28 cellular contexts compared by ENCODE assay signal in genomic region chr6:45637611-45638257, GRCh38.
DNase-seq lines count a peak whose midpoint lies in the region; ATAC-seq, FAIRE-seq and TF ChIP-seq lines count a peak whose summit lies in the region.
"Had no signal": no experiment of that assay in that cellular context is flagged by ENCODE, and none has a peak within 500 bp of the region (broad histone marks: within the 10 kb centered on the region; RNA-seq: fewer than 3 reads in every experiment).

No MANE protein-coding gene starts in this region.

- H3K27me3 Mint-ChIP-seq in astrocyte (ENCODE audit: low read depth, unreplicated experiment), result peaks cover 2% of the 10 kb centered on the region
- H3K27me3 Mint-ChIP-seq: activated CD8-positive, alpha-beta memory T cell treated with anti-CD3 and anti-CD28 coated beads, Interleukin-2, amount 10 ng/mL, durations not matched to agents 7 days and 5 days; central memory CD8-positive, alpha-beta T cell; stimulated activated memory B cell treated with anti-CD40 and anti-IgM and Interleukin-4, amounts not matched to agents 10 μg/mL and 1 μg/mL and 100 μg/mL, for 72 hours had no signal

- H4K20me1 ChIP-seq in astrocyte (ENCODE audit: insufficient read depth, low read length), result no peaks in the 10 kb centered on the region

- peaks cover 4% of the 10 kb centered on the region for H3K36me3 Mint-ChIP-seq in astrocyte (ENCODE audit: low read depth, unreplicated experiment)
- H3K36me3 Mint-ChIP-seq: stimulated activated memory B cell treated with anti-CD40 and anti-IgM and Interleukin-4, amounts not matched to agents 10 μg/mL and 1 μg/mL and 100 μg/mL, for 72 hours had no signal

- DNase-seq in LNCaP clone FGC (ENCODE audit: low read depth) (peak; percentile 4), astrocyte (ENCODE audit: low read depth) (peak; percentile 35), mesenchymal stem cell (no peak), thyroid gland (peak; percentile 69 to 72), G401 (ENCODE audit: low spot score) (no peak), NCI-H1694 (lab: John Stamatoyannopoulos, UW) (no peak)
- DNase-seq: activated CD4-positive, alpha-beta T cell treated with anti-CD3 and anti-CD28 coated beads for 48 hours; activated CD8-positive, alpha-beta memory T cell treated with anti-CD3 and anti-CD28 coated beads, Interleukin-2, amount 10 ng/mL, durations not matched to agents 7 days and 5 days; activated naive CD4-positive, alpha-beta T cell treated with Interleukin-2 at 50 U/mL for 16 hours; activated T-cell treated with anti-CD3 and anti-CD28 coated beads, Interleukin-2, amount 50 U/mL, for 72 hours; dorsolateral prefrontal cortex; head of caudate nucleus; mesendoderm; naive thymus-derived CD4-positive, alpha-beta T cell; NCI-H1930; NCI-H2227 treated with DMSO at 0.1 percent for 48 hours; NCI-H748 treated with DMSO at 0.1 percent for 48 hours; nucleus accumbens; retina; stimulated activated CD4-positive, alpha-beta T cell treated with anti-CD3 and anti-CD28 coated beads, Interleukin-4, amount 100 ng/mL, for 1 hour had no signal

- H3K14ac ChIP-seq in mesenchymal stem cell (ENCODE audit: low read length in 2 of 2), result peak overlapping the region in 1 of 2 experiments; percentile 70

- 54% methylated on average over 6 of the region's 7 CpGs for WGBS in mesenchymal stem cell
- WGBS in thyroid gland, 2 donors, result 34 to 64% methylated on average over 7 of the region's 7 CpGs

- peaks cover 16% of the 10 kb centered on the region for H3K4me1 Mint-ChIP-seq in astrocyte (ENCODE audit: low read depth, unreplicated experiment)
- H3K4me1 Mint-ChIP-seq: stimulated activated memory B cell treated with anti-CD40 and anti-IgM and Interleukin-4, amounts not matched to agents 10 μg/mL and 1 μg/mL and 100 μg/mL, for 72 hours had no signal

- H3K18ac ChIP-seq in mesenchymal stem cell (ENCODE audit: low read depth in 1 of 2, low read length in 2 of 2), result no peak overlapping the region

- no peaks in the 10 kb centered on the region for H3K27me3 ChIP-seq in astrocyte (ENCODE audit: insufficient read depth, low read length)
- H3K27me3 ChIP-seq in mesenchymal stem cell (ENCODE audit: control insufficient read depth in 1 of 2, insufficient read depth in 1 of 2, low read length in 2 of 2), result peaks cover 0 to 4% of the 10 kb centered on the region in 2 experiments
- no peaks in the 10 kb centered on the region for H3K27me3 ChIP-seq in thyroid gland

- in situ Hi-C loops in G401 (cut with HindIII; ENCODE audit: low sequenced_read_pairs), result no loop called here

- H2BK120ac ChIP-seq in mesenchymal stem cell (ENCODE audit: low read depth, low read length), result no peak overlapping the region

- H3K9me3 ChIP-seq in astrocyte (ENCODE audit: insufficient read depth, low read depth, low read length) (no peaks in the 10 kb centered on the region), mesenchymal stem cell (ENCODE audit: control insufficient read depth, low read length) (no peaks in the 10 kb centered on the region), thyroid gland (no peaks in the 10 kb centered on the region)

- H2BK15ac ChIP-seq in mesenchymal stem cell (ENCODE audit: low read depth, poor library complexity, severe bottlenecking), result peak overlapping the region; percentile 8

- H3K27ac Mint-ChIP-seq in astrocyte (ENCODE audit: unreplicated experiment), result peak overlapping the region; percentile 15
- H3K27ac Mint-ChIP-seq: activated CD8-positive, alpha-beta memory T cell treated with anti-CD3 and anti-CD28 coated beads, Interleukin-2, amount 10 ng/mL, durations not matched to agents 7 days and 5 days; activated T-cell treated with anti-CD3 and anti-CD28 coated beads, Interleukin-2, amount 50 U/mL, for 72 hours; naive thymus-derived CD4-positive, alpha-beta T cell; stimulated activated memory B cell treated with anti-CD40 and anti-IgM and Interleukin-4, amounts not matched to agents 10 μg/mL and 1 μg/mL and 100 μg/mL, for 72 hours; T-helper 2 cell treated with Interferon-gamma antibody and Interleukin-4, amounts not matched to agents 5 μg/mL and 100 μg/mL, for 36 hours had no signal

- no peak overlapping the region for H3K23ac ChIP-seq in mesenchymal stem cell (ENCODE audit: low read length in 2 of 2)

- FAIRE-seq in astrocyte (lab: Jason Lieb, UNC), result no peak
- FAIRE-seq: GM19239 had no signal

- no peak overlapping the region for H4K8ac ChIP-seq in mesenchymal stem cell (ENCODE audit: low read length)

- no peaks in the 10 kb centered on the region for H3K36me3 ChIP-seq in astrocyte (ENCODE audit: insufficient read depth, low read length)
- peaks cover 0 to 6% of the 10 kb centered on the region in 2 experiments for H3K36me3 ChIP-seq in mesenchymal stem cell (ENCODE audit: control insufficient read depth in 1 of 2, insufficient read depth in 2 of 2, low read depth in 1 of 2, low read length in 2 of 2)
- no peaks in the 10 kb centered on the region for H3K36me3 ChIP-seq in thyroid gland

- intact Hi-C loops in thyroid gland (cut with DNase I), result no loop called here

- no peak overlapping the region for H3K4ac ChIP-seq in mesenchymal stem cell (ENCODE audit: low read depth in 1 of 2, low read length in 2 of 2)

- H3K4me2 ChIP-seq in astrocyte (ENCODE audit: low read length) (no peak overlapping the region), mesenchymal stem cell (ENCODE audit: low read length, poor library complexity, severe bottlenecking) (no peak overlapping the region)

- H3K4me1 ChIP-seq in astrocyte (ENCODE audit: insufficient read depth, low read length) (peaks cover 5% of the 10 kb centered on the region), mesenchymal stem cell (ENCODE audit: control insufficient read depth, insufficient read depth, low read depth, low read length) (peaks cover 5% of the 10 kb centered on the region), thyroid gland (no peaks in the 10 kb centered on the region)

- H3K79me2 ChIP-seq in astrocyte (ENCODE audit: insufficient read depth, low read length), result no peaks in the 10 kb centered on the region

- no peak for ATAC-seq in GM18511 (IDR thresholded peaks at IDR 0.05; ENCODE audit: unreplicated experiment)
- ATAC-seq: activated CD8-positive, alpha-beta memory T cell treated with anti-CD3 and anti-CD28 coated beads, Interleukin-2, amount 10 ng/mL, durations not matched to agents 7 days and 5 days; activated T-cell treated with anti-CD3 and anti-CD28 coated beads, Interleukin-2, amount 50 U/mL, for 72 hours; HCT116; left lobe of liver; naive thymus-derived CD4-positive, alpha-beta T cell; Right ventricle myocardium inferior; stimulated activated memory B cell treated with anti-CD40 and anti-IgM and Interleukin-4, amounts not matched to agents 10 μg/mL and 1 μg/mL and 100 μg/mL, for 72 hours had no signal

- no peak for TF ChIP-seq POLR2A in thyroid gland (IDR thresholded peaks at IDR 0.05)

- H3K9me3 Mint-ChIP-seq in astrocyte (ENCODE audit: unreplicated experiment), result peaks cover 8% of the 10 kb centered on the region
- H3K9me3 Mint-ChIP-seq: activated T-cell treated with anti-CD3 and anti-CD28 coated beads, Interleukin-2, amount 50 U/mL, for 72 hours; central memory CD8-positive, alpha-beta T cell; stimulated activated memory B cell treated with anti-CD40 and anti-IgM and Interleukin-4, amounts not matched to agents 10 μg/mL and 1 μg/mL and 100 μg/mL, for 72 hours; T-helper 2 cell treated with Interferon-gamma antibody and Interleukin-4, amounts not matched to agents 5 μg/mL and 100 μg/mL, for 36 hours had no signal

- H4K91ac ChIP-seq in mesenchymal stem cell (ENCODE audit: low read length), result no peak overlapping the region

- H2BK12ac ChIP-seq in mesenchymal stem cell (ENCODE audit: low read length in 2 of 2), result peak overlapping the region in 1 of 2 experiments; percentile 47

- H2AFZ ChIP-seq in astrocyte (ENCODE audit: low read depth, low read length) (no peak overlapping the region), mesenchymal stem cell (ENCODE audit: low read depth, low read length) (no peak overlapping the region)

- H2BK5ac ChIP-seq in mesenchymal stem cell (ENCODE audit: low read depth, low read length, poor library complexity, severe bottlenecking), result no peak overlapping the region

- H3K79me1 ChIP-seq in mesenchymal stem cell (replicated peaks; ENCODE audit: low read length, poor library complexity, severe bottlenecking), result peaks cover 2% of the 10 kb centered on the region

- H3K4me3 ChIP-seq in LNCaP clone FGC (ENCODE audit: low read depth, low read length) (no peak overlapping the region), astrocyte (ENCODE audit: insufficient read depth, low read depth, low read length) (no peak overlapping the region), mesenchymal stem cell (ENCODE audit: insufficient read depth in 1 of 2, low read depth in 1 of 2, low read length in 2 of 2) (no peak overlapping the region), thyroid gland (replicated peaks in 1 of 3) (no peak overlapping the region)
- H3K4me3 ChIP-seq: dorsolateral prefrontal cortex had no signal

- no peak overlapping the region for H3K9ac ChIP-seq in astrocyte (ENCODE audit: low read length)
- no peak overlapping the region for H3K9ac ChIP-seq in mesenchymal stem cell (ENCODE audit: low read length)

- H3K27ac ChIP-seq in astrocyte (ENCODE audit: low read depth, low read length), result no peak overlapping the region
- no peak overlapping the region for H3K27ac ChIP-seq in mesenchymal stem cell (ENCODE audit: low read length, poor library complexity, severe bottlenecking)
- H3K27ac ChIP-seq in thyroid gland, result no peak overlapping the region
- H3K27ac ChIP-seq: dorsolateral prefrontal cortex had no signal

- H3K4me3 Mint-ChIP-seq in astrocyte (ENCODE audit: unreplicated experiment), result no peak overlapping the region
- H3K4me3 Mint-ChIP-seq: activated CD8-positive, alpha-beta memory T cell treated with anti-CD3 and anti-CD28 coated beads, Interleukin-2, amount 10 ng/mL, durations not matched to agents 7 days and 5 days; activated T-cell treated with anti-CD3 and anti-CD28 coated beads, Interleukin-2, amount 50 U/mL, for 72 hours; central memory CD8-positive, alpha-beta T cell; naive thymus-derived CD4-positive, alpha-beta T cell; stimulated activated memory B cell treated with anti-CD40 and anti-IgM and Interleukin-4, amounts not matched to agents 10 μg/mL and 1 μg/mL and 100 μg/mL, for 72 hours; T-helper 2 cell treated with Interferon-gamma antibody and Interleukin-4, amounts not matched to agents 5 μg/mL and 100 μg/mL, for 36 hours had no signal

- TF ChIP-seq CTCF in LNCaP clone FGC (IDR thresholded peaks at IDR 0.05; ENCODE audit: control insufficient read depth, extremely low read depth, insufficient read depth) (no peak), astrocyte (IDR thresholded peaks at IDR 0.05; ENCODE audit: insufficient read depth, low read depth, low read length) (no peak), thyroid gland (IDR thresholded peaks at IDR 0.05) (no peak)

- peak overlapping the region; percentile 67 for H2AK5ac ChIP-seq in mesenchymal stem cell (ENCODE audit: low read length, severe bottlenecking)

Comparison
In these comparisons a context has a peak if more than half of its experiments do, and no peak if none do; other contexts are left out.
1. DNase-seq: peak in LNCaP clone FGC (single experiment), astrocyte (single experiment) and thyroid gland (2 of 2); none in mesenchymal stem cell (single experiment), G401 (single experiment) and NCI-H1694 (single experiment).